In the genomic region with DNA sequence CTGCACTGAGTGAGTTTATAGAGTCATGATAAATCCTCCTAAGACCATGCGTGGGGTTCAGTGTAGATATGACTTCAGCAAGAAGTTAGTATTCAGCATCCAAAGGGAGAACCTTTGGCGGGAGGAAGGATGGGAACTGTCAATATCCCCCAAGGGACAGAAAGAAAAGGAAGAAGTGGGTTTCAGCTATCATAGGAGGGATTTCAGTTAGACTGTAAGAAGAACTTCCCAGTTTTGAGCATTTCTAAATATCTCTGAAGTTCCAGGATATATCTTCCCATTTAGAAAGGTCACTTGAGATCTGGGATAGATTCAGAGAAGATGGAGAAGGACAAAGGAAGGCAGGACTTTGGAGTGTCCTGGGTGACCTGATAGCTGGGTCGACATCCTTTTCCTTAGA, we compare ENCODE assay signal across 16 cellular contexts. TPM values are rescaled to one million over a fixed set of nuclear protein-coding genes. Genes with fewer than 3 reads are reported as not detected.
A peak's percentile ranks its signal among the peaks of the same experiment; 100 is the strongest.
DNase-seq lines count a peak whose midpoint lies in the region; ATAC-seq and TF ChIP-seq lines count a peak whose summit lies in the region.
"Had no signal": no experiment of that assay in that cellular context is flagged by ENCODE, and none has a peak within 500 bp of the region (broad histone marks: within the 10 kb centered on the region; RNA-seq: fewer than 3 reads in every experiment).

No MANE protein-coding gene starts in this region.

- DNase-seq in chondrocyte (ENCODE audit: low spot score): no peak
- DNase-seq in tibial artery: no peak
- no peak for DNase-seq in activated CD4-positive, CD25-positive, alpha-beta regulatory T cell (lab: John Stamatoyannopoulos, UW)
- no peak for DNase-seq in NCI-H2107 (lab: John Stamatoyannopoulos, UW)
- DNase-seq: activated CD8-positive, alpha-beta T cell treated with anti-CD3 and anti-CD28 coated beads for 36 hours; activated gamma-delta T cell; DMS53; NCI-H2171; NCI-H526 had no signal

- H3K27me3 Mint-ChIP-seq in chondrocyte (ENCODE audit: low read depth): no peaks in the 10 kb centered on the region

- H3K27me3 ChIP-seq in muscle layer of colon (ENCODE audit: control insufficient read depth in 1 of 2, insufficient read depth in 2 of 2, low read length in 2 of 2) (no peaks in the 10 kb centered on the region), tibial artery (no peaks in the 10 kb centered on the region)

- ATAC-seq in GM21447 (IDR thresholded peaks at IDR 0.05; ENCODE audit: unreplicated experiment): no peak
- ATAC-seq: activated CD4-positive, CD25-positive, alpha-beta regulatory T cell treated with anti-CD3 and anti-CD28 coated beads, Interleukin-2, amount 50 U/mL, for 24 hours; activated CD8-positive, alpha-beta T cell treated with anti-CD3 and anti-CD28 coated beads for 36 hours had no signal

- peak overlapping the region; percentile 86 for H3K4me3 Mint-ChIP-seq in chondrocyte (ENCODE audit: unreplicated experiment)
- H3K4me3 Mint-ChIP-seq: activated CD8-positive, alpha-beta T cell treated with anti-CD3 and anti-CD28 coated beads for 36 hours; stimulated activated naive CD8-positive, alpha-beta T cell treated with anti-CD3 and anti-CD28 coated beads, Interleukin-15, Interleukin-2, amounts not matched to agents 100 ng/mL and 50 ng/mL, for 24 hours had no signal

- peak overlapping the region; percentile 90 for H3K9ac ChIP-seq in muscle layer of colon (ENCODE audit: low read length)
- H3K9ac ChIP-seq: KMS-11 had no signal

- H3K4me1 ChIP-seq in muscle layer of colon (ENCODE audit: insufficient read depth, low read length) (peaks cover 45% of the 10 kb centered on the region), tibial artery (peaks cover 0 to 81% (median 32%) of the 10 kb centered on the region in 4 donors)

- H3K9me3 Mint-ChIP-seq in chondrocyte (ENCODE audit: low read depth): no peaks in the 10 kb centered on the region
- H3K9me3 Mint-ChIP-seq: activated CD8-positive, alpha-beta T cell treated with anti-CD3 and anti-CD28 coated beads for 36 hours; stimulated activated naive CD8-positive, alpha-beta T cell treated with anti-CD3 and anti-CD28 coated beads, Interleukin-15, Interleukin-2, amounts not matched to agents 100 ng/mL and 50 ng/mL, for 24 hours had no signal

- TF ChIP-seq CTCF in chondrocyte (IDR thresholded peaks at IDR 0.05) (no peak), tibial artery (IDR thresholded peaks at IDR 0.05) (no peak)

- H3K9me3 ChIP-seq in muscle layer of colon (ENCODE audit: low read length): no peaks in the 10 kb centered on the region
- no peaks in the 10 kb centered on the region for H3K9me3 ChIP-seq in tibial artery

- no peak overlapping the region for H3K27ac Mint-ChIP-seq in chondrocyte (ENCODE audit: unreplicated experiment)
- H3K27ac Mint-ChIP-seq: activated CD8-positive, alpha-beta T cell treated with anti-CD3 and anti-CD28 coated beads for 36 hours; stimulated activated naive CD8-positive, alpha-beta T cell treated with anti-CD3 and anti-CD28 coated beads, Interleukin-15, Interleukin-2, amounts not matched to agents 100 ng/mL and 50 ng/mL, for 24 hours had no signal

- H3K4me3 ChIP-seq in GM08714 (ENCODE audit: low read length) (peak overlapping the region; percentile 40; the same call in 1 of the 2 replicates), muscle layer of colon (ENCODE audit: low read depth in 1 of 2, low read length in 2 of 2) (peak overlapping the region; percentile 44 to 69), tibial artery (peak overlapping the region; percentile 64 to 81)

- peaks cover 24% of the 10 kb centered on the region for H3K36me3 ChIP-seq in muscle layer of colon (ENCODE audit: insufficient read depth, low read length)
- peaks cover 9 to 21% (median 20%) of the 10 kb centered on the region in 3 donors for H3K36me3 ChIP-seq in tibial artery

- peaks cover 8% of the 10 kb centered on the region for H3K36me3 Mint-ChIP-seq in chondrocyte (ENCODE audit: low read depth)

- peaks cover 47% of the 10 kb centered on the region for H3K4me1 Mint-ChIP-seq in chondrocyte (ENCODE audit: low read depth)

- peak overlapping the region; percentile 77 for H3K27ac ChIP-seq in muscle layer of colon (ENCODE audit: low read depth, low read length)
- H3K27ac ChIP-seq in tibial artery: peak overlapping the region; percentile 90 to 96
- H3K27ac ChIP-seq: KMS-11 had no signal

- intact Hi-C loops in tibial artery (cut with DNase I; ENCODE audit: low total_unique reads): no loop called here

RNA-seq across cellular contexts. Expression of gene KCNMB1, which starts 0.9 kb away (rescaled TPM):
- 4.3 to 23.2 TPM (median 23.2 TPM) in 3 replicates for total RNA-seq in chondrocyte
- total RNA-seq: activated CD8-positive, alpha-beta T cell treated with anti-CD3 and anti-CD28 coated beads for 36 hours; myocyte had no signal
